In genomic region chr1:100351095-100351884, GRCh38 we compare ENCODE assay signal across 1 cellular context.
TF ChIP-seq lines count a peak whose summit lies in the region.

No MANE protein-coding gene starts in this region.

TF ChIP-seq in GM23338, 12 proteins besides CTCF, POLR2A, EP300 and RAD21 (continued from another document):
- TF ChIP-seq REST (IDR thresholded peaks at IDR 0.05; ENCODE audit: unreplicated experiment) (peak; percentile 9), EZH2 (IDR thresholded peaks at IDR 0.05; ENCODE audit: low read depth, unreplicated experiment) (no peak), ZNF114 (CRISPR knock-in tag; IDR thresholded peaks at IDR 0.05) (no peak), ETS1 (IDR thresholded peaks at IDR 0.05) (no peak; the same call in 1 of the 2 replicates), ZNF331 (CRISPR knock-in tag; IDR thresholded peaks at IDR 0.05; ENCODE audit: low read depth) (no peak), NANOG (IDR thresholded peaks at IDR 0.05; ENCODE audit: borderline replicate concordance) (no peak), EZH2phosphoT487 (IDR thresholded peaks at IDR 0.05; ENCODE audit: unreplicated experiment) (no peak), STAT1 (IDR thresholded peaks at IDR 0.05; ENCODE audit: unreplicated experiment) (no peak), POLR2AphosphoS5 (IDR thresholded peaks at IDR 0.05; ENCODE audit: low read depth) (peak; percentile 85), CREB1 (CRISPR knock-in tag; IDR thresholded peaks at IDR 0.05; ENCODE audit: low read depth) (no peak)
